11 cellular contexts compared by ENCODE assay signal in genomic region chr11:65485820-65486219, GRCh38. TPM values are rescaled to one million over a fixed set of nuclear protein-coding genes. Genes with fewer than 3 reads are reported as not detected.
DNase-seq lines count a peak whose midpoint lies in the region; ATAC-seq and TF ChIP-seq lines count a peak whose summit lies in the region.
"Had no signal": no experiment of that assay in that cellular context is flagged by ENCODE, and none has a peak within 500 bp of the region (broad histone marks: within the 10 kb centered on the region; RNA-seq: fewer than 3 reads in every experiment).

No MANE protein-coding gene starts in this region.

- in situ Hi-C loops in mammary epithelial cell (cut with MboI; ENCODE audit: low sequenced_read_pairs in 2 of 2): no loop called here

- H3K36me3 ChIP-seq in HUES6 (ENCODE audit: control insufficient read depth, insufficient read depth, low read length) (no peaks in the 10 kb centered on the region), mammary epithelial cell (ENCODE audit: insufficient read depth, low read length) (no peaks in the 10 kb centered on the region), lung (ENCODE audit: control insufficient read depth in 2 of 2, insufficient read depth in 2 of 2, low read length in 2 of 2) (no peaks in the 10 kb centered on the region), stomach smooth muscle (ENCODE audit: control insufficient read depth in 2 of 2, insufficient read depth in 2 of 2, low read length in 2 of 2) (no peaks in the 10 kb centered on the region)

- POLR2A ChIA-PET in HEK293T (lab: Yijun Ruan, JAX): interaction anchor here (2.2 to 29.4 kb wide), 4 partner anchors 11 to 63 kb away, joined by 6 to 1783 read pairs (median 1015); partner anchors contain the start of genes MALAT1 and NEAT1

- no peaks in the 10 kb centered on the region for H3K27me3 ChIP-seq in HUES6 (ENCODE audit: control insufficient read depth, insufficient read depth, low read length)
- H3K27me3 ChIP-seq in mammary epithelial cell (ENCODE audit: insufficient read depth, low read length): no peaks in the 10 kb centered on the region
- H3K27me3 ChIP-seq in lung (ENCODE audit: control insufficient read depth, insufficient read depth): no peaks in the 10 kb centered on the region
- H3K27me3 ChIP-seq in stomach smooth muscle (ENCODE audit: control insufficient read depth in 1 of 2, insufficient read depth in 2 of 2, low read length in 2 of 2): no peaks in the 10 kb centered on the region

- H2AFZ ChIP-seq in mammary epithelial cell (ENCODE audit: low read depth, low read length): no peak overlapping the region

- peaks cover 23% of the 10 kb centered on the region for H3K79me2 ChIP-seq in mammary epithelial cell (ENCODE audit: insufficient read depth, low read length)

- no peaks in the 10 kb centered on the region for H3K9me3 ChIP-seq in HUES6 (ENCODE audit: control insufficient read depth, insufficient read depth, low read depth, low read length)
- no peaks in the 10 kb centered on the region for H3K9me3 ChIP-seq in mammary epithelial cell (replicated peaks; ENCODE audit: insufficient read depth, low read length)
- H3K9me3 ChIP-seq in lung (ENCODE audit: control insufficient read depth in 2 of 2, insufficient read depth in 1 of 2, low read length in 1 of 2): no peaks in the 10 kb centered on the region
- no peaks in the 10 kb centered on the region for H3K9me3 ChIP-seq in stomach smooth muscle (ENCODE audit: control insufficient read depth in 2 of 2, low read length in 2 of 2)

- BruUV-seq in mammary epithelial cell (replicated peaks; lab: Mats Ljungman, UMichigan): no TSS peak

- 4% methylated on average over 4 of the region's 5 CpGs for WGBS in mammary epithelial cell (ENCODE audit: low coverage, missing lambda C conversion rate)
- WGBS in lung, 2 donors: 80 to 85% methylated on average over 5 of the region's 5 CpGs

- ATAC-seq in lung (ENCODE audit: insufficient read depth, low FRiP score): no peak
- no peak for ATAC-seq in GM21447 (IDR thresholded peaks at IDR 0.05; ENCODE audit: unreplicated experiment)
- ATAC-seq: naive thymus-derived CD4-positive, alpha-beta T cell had no signal

- peak overlapping the region; percentile 55 for H3K9ac ChIP-seq in HUES6 (ENCODE audit: low read length)
- H3K9ac ChIP-seq in mammary epithelial cell (ENCODE audit: insufficient read depth, low read length): peak overlapping the region; percentile 46
- H3K9ac ChIP-seq in stomach smooth muscle (ENCODE audit: low read length in 2 of 2): peak overlapping the region; percentile 52 to 55

- dilution Hi-C loops in mammary epithelial cell (cut with HindIII; ENCODE audit: low sequenced_read_pairs): no loop called here

- H3K4me1 ChIP-seq in HUES6 (ENCODE audit: control insufficient read depth, insufficient read depth, low read length): peaks cover 61% of the 10 kb centered on the region
- peaks cover 70% of the 10 kb centered on the region for H3K4me1 ChIP-seq in mammary epithelial cell (ENCODE audit: insufficient read depth, low read length)
- peaks cover 27 to 34% of the 10 kb centered on the region in 2 donors for H3K4me1 ChIP-seq in lung (ENCODE audit: control insufficient read depth in 2 of 2, insufficient read depth in 2 of 2, low read length in 2 of 2)
- peaks cover 66% of the 10 kb centered on the region for H3K4me1 ChIP-seq in stomach smooth muscle (ENCODE audit: control insufficient read depth, insufficient read depth, low read length)

- H4K20me1 ChIP-seq in mammary epithelial cell (ENCODE audit: insufficient read depth, low read length): no peaks in the 10 kb centered on the region

- H3K4me2 ChIP-seq in mammary epithelial cell (ENCODE audit: insufficient read depth, low read depth, low read length): peak overlapping the region; percentile 73

- DNase-seq in mammary epithelial cell: peak; percentile 68
- no peak for DNase-seq in lung (ENCODE audit: low spot score)
- DNase-seq in HEK293T (ENCODE audit: extremely low spot score): no peak
- no peak for DNase-seq in AML-193 (lab: John Stamatoyannopoulos, UW)
- DNase-seq in cerebellar nuclear complex (lab: John Stamatoyannopoulos, UW): no peak
- DNase-seq: activated effector memory CD4-positive, alpha-beta T cell treated with anti-CD3 and anti-CD28 coated beads, Interleukin-2, amount 50 U/mL, for 16 hours; DND-41; naive thymus-derived CD4-positive, alpha-beta T cell had no signal

- intact Hi-C loops in mammary epithelial cell (cut with micrococcal nuclease): no loop called here

- TF ChIP-seq CTCF in mammary epithelial cell (conservative IDR thresholded peaks at IDR 0.05 in 1 of 2, IDR thresholded peaks at IDR 0.05 in 1 of 2; ENCODE audit: extremely low read depth in 1 of 2, insufficient read depth in 1 of 2, low read depth in 1 of 2, low read length in 2 of 2) (no peak), lung (IDR thresholded peaks at IDR 0.05; ENCODE audit: control extremely low read depth, extremely low read depth) (no peak)

- H3K4me3 ChIP-seq in HUES6 (ENCODE audit: low read depth, low read length) (peak overlapping the region; percentile 17; the same call in 1 of the 2 replicates), mammary epithelial cell (replicated peaks in 1 of 3; ENCODE audit: insufficient read depth in 1 of 3, low read depth in 2 of 3, low read length in 3 of 3) (peak overlapping the region in 1 of 3 experiments; percentile 17), lung (no peak overlapping the region), stomach smooth muscle (ENCODE audit: low read length in 2 of 2) (no peak overlapping the region)

- CTCF ChIA-PET in mammary epithelial cell (lab: Charles Lee; ENCODE audit: low non-redundant PET) (interaction anchor here (0.7 kb wide), 1 partner anchor 260 kb away, joined by 3 read pairs; no protein-coding TSS in a partner anchor), HEK293T (lab: Yijun Ruan, JAX) (interaction anchor here (0.8 to 1.3 kb wide), 2 partner anchors 11 to 14 kb away, joined by 3 to 6 read pairs; no protein-coding TSS in a partner anchor)

- peak overlapping the region; percentile 49; the same call in 1 of the 2 replicates for H3K27ac ChIP-seq in HUES6 (ENCODE audit: low read depth, low read length)
- peak overlapping the region; percentile 97 for H3K27ac ChIP-seq in mammary epithelial cell (ENCODE audit: insufficient read depth, low read depth, low read length)
- peak overlapping the region; percentile 51 to 56 for H3K27ac ChIP-seq in lung (ENCODE audit: low read depth in 1 of 2, low read length in 1 of 2)
- peak overlapping the region; percentile 100 for H3K27ac ChIP-seq in stomach smooth muscle (ENCODE audit: low read length)

TF ChIP-seq in HEK293T, 16 proteins besides CTCF, POLR2A, EP300 and RAD21:
- no peak for TF ChIP-seq HDGF (IDR thresholded peaks at IDR 0.05; ENCODE audit: borderline replicate concordance)
- TF ChIP-seq TARDBP (IDR thresholded peaks at IDR 0.05): no peak
- TF ChIP-seq LEF1 (IDR thresholded peaks at IDR 0.05; ENCODE audit: borderline replicate concordance): no peak
- TF ChIP-seq BHLHE40 (IDR thresholded peaks at IDR 0.05; ENCODE audit: borderline replicate concordance): no peak

RNA-seq across cellular contexts. Expression of gene MALAT1, which starts 13.0 kb away (rescaled TPM):
- total RNA-seq in mammary epithelial cell: over 10,000 TPM in 1 of 2 donors, 1,000 to 10,000 TPM in 1; 9,320 to 20,636 TPM
- 211 TPM for polyA plus RNA-seq in mammary epithelial cell
- 7,117 TPM for polyA minus RNA-seq in mammary epithelial cell
- total RNA-seq in lung: over 10,000 TPM; 10,633 to 48,332 TPM
- polyA plus RNA-seq in lung: 1,000 to 10,000 TPM in 1 of 2 donors, 100 to 1,000 TPM in 1; 125 to 2,965 TPM

RNA-seq across cellular contexts. Expression of gene SCYL1, which starts 39.1 kb away (rescaled TPM):
- 10 to 100 TPM; 66.0 to 75.0 TPM for total RNA-seq in mammary epithelial cell
- 64.8 TPM for polyA plus RNA-seq in mammary epithelial cell
- 45.1 TPM for polyA minus RNA-seq in mammary epithelial cell
- total RNA-seq in lung: 10 to 100 TPM; 54.3 to 93.8 TPM
- 100 to 1,000 TPM in 1 of 2 donors, 10 to 100 TPM in 1; 79.1 to 107 TPM for polyA plus RNA-seq in lung

Comparison
In these comparisons a context has a peak if more than half of its experiments do, and no peak if none do; other contexts are left out.
1. H3K27ac ChIP-seq: peak in every context shown above with its lines; median percentile 100 in stomach smooth muscle; 97 in mammary epithelial cell; 54 in lung; 49 in HUES6.